1 cellular context compared by ENCODE assay signal in the genomic region with DNA sequence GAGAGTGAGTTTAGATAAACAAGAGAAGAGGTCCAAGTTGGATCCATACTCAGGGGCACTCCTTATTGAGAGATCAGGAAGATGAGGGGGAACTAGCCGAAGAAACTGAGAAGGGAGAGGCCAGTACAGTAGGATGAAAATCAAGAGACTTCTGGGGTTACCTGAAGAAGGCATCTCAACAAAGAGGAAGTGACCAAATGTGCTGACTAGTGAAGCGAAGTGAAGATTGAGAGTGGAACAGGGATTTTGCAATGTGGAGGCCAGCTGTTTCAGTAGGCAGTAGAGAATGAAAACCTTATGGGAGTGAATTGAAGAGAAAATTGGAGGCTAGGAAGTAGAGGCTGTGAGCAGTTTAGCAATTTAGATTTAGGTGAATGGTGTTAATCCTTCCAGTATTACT.
TF ChIP-seq lines count a peak whose summit lies in the region.

No MANE protein-coding gene starts in this region.

TF ChIP-seq in GM12878, 131 proteins besides CTCF, POLR2A, EP300 and RAD21:
- TF ChIP-seq SKIL (IDR thresholded peaks at IDR 0.05; ENCODE audit: low read depth, poor library complexity, severe bottlenecking) (no peak), ZBTB33 (IDR thresholded peaks at IDR 0.05) (no peak), SPI1 (IDR thresholded peaks at IDR 0.05; ENCODE audit: borderline replicate concordance, insufficient read depth, low read depth, low read length) (peak; percentile 80), BACH1 (IDR thresholded peaks at IDR 0.05; ENCODE audit: borderline replicate concordance) (no peak), MTA2 (IDR thresholded peaks at IDR 0.05; ENCODE audit: low read depth) (no peak), NFIC (IDR thresholded peaks at IDR 0.05; ENCODE audit: low read depth, low read length) (no peak), HCFC1 (IDR thresholded peaks at IDR 0.05; ENCODE audit: low read length) (no peak), JUNB (IDR thresholded peaks at IDR 0.05) (no peak), SRF (IDR thresholded peaks at IDR 0.05; ENCODE audit: low read depth in 2 of 2, low read length in 2 of 2) (peak; percentile 75 to 88), WRNIP1 (IDR thresholded peaks at IDR 0.05; ENCODE audit: borderline replicate concordance, low read depth, low read length) (no peak), CEBPZ (IDR thresholded peaks at IDR 0.05; ENCODE audit: low read depth, low read length) (no peak)
- TF ChIP-seq, protein P1, sequence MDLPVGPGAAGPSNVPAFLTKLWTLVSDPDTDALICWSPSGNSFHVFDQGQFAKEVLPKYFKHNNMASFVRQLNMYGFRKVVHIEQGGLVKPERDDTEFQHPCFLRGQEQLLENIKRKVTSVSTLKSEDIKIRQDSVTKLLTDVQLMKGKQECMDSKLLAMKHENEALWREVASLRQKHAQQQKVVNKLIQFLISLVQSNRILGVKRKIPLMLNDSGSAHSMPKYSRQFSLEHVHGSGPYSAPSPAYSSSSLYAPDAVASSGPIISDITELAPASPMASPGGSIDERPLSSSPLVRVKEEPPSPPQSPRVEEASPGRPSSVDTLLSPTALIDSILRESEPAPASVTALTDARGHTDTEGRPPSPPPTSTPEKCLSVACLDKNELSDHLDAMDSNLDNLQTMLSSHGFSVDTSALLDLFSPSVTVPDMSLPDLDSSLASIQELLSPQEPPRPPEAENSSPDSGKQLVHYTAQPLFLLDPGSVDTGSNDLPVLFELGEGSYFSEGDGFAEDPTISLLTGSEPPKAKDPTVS (IDR thresholded peaks at IDR 0.05; ENCODE audit: low read depth, low read length) = no peak
- TF ChIP-seq, protein P2, sequence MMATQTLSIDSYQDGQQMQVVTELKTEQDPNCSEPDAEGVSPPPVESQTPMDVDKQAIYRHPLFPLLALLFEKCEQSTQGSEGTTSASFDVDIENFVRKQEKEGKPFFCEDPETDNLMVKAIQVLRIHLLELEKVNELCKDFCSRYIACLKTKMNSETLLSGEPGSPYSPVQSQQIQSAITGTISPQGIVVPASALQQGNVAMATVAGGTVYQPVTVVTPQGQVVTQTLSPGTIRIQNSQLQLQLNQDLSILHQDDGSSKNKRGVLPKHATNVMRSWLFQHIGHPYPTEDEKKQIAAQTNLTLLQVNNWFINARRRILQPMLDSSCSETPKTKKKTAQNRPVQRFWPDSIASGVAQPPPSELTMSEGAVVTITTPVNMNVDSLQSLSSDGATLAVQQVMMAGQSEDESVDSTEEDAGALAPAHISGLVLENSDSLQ (IDR thresholded peaks at IDR 0.05) = no peak
- TF ChIP-seq, protein P3, sequence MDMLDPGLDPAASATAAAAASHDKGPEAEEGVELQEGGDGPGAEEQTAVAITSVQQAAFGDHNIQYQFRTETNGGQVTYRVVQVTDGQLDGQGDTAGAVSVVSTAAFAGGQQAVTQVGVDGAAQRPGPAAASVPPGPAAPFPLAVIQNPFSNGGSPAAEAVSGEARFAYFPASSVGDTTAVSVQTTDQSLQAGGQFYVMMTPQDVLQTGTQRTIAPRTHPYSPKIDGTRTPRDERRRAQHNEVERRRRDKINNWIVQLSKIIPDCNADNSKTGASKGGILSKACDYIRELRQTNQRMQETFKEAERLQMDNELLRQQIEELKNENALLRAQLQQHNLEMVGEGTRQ (IDR thresholded peaks at IDR 0.05; ENCODE audit: borderline replicate concordance, low read depth, low read length) = no peak
- TF ChIP-seq, protein P4, sequence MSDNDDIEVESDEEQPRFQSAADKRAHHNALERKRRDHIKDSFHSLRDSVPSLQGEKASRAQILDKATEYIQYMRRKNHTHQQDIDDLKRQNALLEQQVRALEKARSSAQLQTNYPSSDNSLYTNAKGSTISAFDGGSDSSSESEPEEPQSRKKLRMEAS (IDR thresholded peaks at IDR 0.05; ENCODE audit: low read depth, low read length) = no peak
TF ChIP-seq in GM12878: peak in this region for 2.
